Comparison of ENCODE assay signal across 8 cellular contexts in genomic region chr4:1160351-1160750, GRCh38. TPM values are rescaled to one million over a fixed set of nuclear protein-coding genes. Genes with fewer than 3 reads are reported as not detected.
"Had no signal": no experiment of that assay in that cellular context is flagged by ENCODE, and none has a peak within 500 bp of the region (broad histone marks: within the 10 kb centered on the region; RNA-seq: fewer than 3 reads in every experiment).

No MANE protein-coding gene starts in this region.

- DNase-seq: GDM1, GF-D8 had no signal

- FAIRE-seq: GM12878, GM12891, GM12892, GM18507, GM19239 had no signal

- H3K4me3 ChIP-seq: GM12878 had no signal

RNA-seq across cellular contexts. Expression of gene SPON2, which starts 12.0 kb away (rescaled TPM):
- total RNA-seq: G401 had no signal

RNA-seq across cellular contexts. Expression of gene RNF212, which starts 47.0 kb away (rescaled TPM):
- total RNA-seq: G401, GM12878 had no signal
- polyA plus RNA-seq: GM12878 had no signal
